ENCODE assay signal across 9 cellular contexts in the genomic region with DNA sequence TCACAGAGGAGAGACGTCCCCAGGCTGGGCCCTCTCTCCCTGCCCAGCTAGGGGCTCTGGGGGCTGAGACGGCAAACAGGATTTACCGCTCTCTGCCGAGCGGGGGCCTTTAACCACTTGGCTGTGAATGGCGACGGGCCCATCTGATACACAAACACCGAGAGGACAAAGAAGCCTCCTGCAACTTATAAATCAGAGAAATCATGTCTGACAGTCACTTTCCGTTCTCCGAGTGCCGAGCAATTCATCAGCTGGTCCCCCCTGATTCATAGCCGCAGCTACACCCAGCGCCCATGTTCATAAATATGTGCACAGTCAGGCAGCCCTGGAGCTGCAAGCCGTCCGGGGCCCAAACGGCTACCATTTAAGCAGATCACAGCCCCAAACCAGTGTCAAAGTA.
A peak's percentile ranks its signal among the peaks of the same experiment; 100 is the strongest.
DNase-seq lines count a peak whose midpoint lies in the region; ATAC-seq, FAIRE-seq and TF ChIP-seq lines count a peak whose summit lies in the region.
"Had no signal": no experiment of that assay in that cellular context is flagged by ENCODE, and none has a peak within 500 bp of the region (broad histone marks: within the 10 kb centered on the region; RNA-seq: fewer than 3 reads in every experiment).

No MANE protein-coding gene starts in this region.

- TF ChIP-seq EP300 in tibial nerve (IDR thresholded peaks at IDR 0.05), result no peak

- FAIRE-seq in astrocyte (lab: Jason Lieb, UNC), result no peak

- 10 to 18% methylated on average over 16 of the region's 16 CpGs for WGBS in tibial nerve, 2 donors

- H4K20me1 ChIP-seq in astrocyte (ENCODE audit: insufficient read depth, low read length), result no peaks in the 10 kb centered on the region

- peak overlapping the region; percentile 56 for H3K9ac ChIP-seq in astrocyte (ENCODE audit: low read length)

- peak overlapping the region; percentile 91 for H3K4me2 ChIP-seq in astrocyte (ENCODE audit: low read length)

- no peak for ATAC-seq in GM19328 (IDR thresholded peaks at IDR 0.05; ENCODE audit: unreplicated experiment)

- H3K4me1 ChIP-seq in astrocyte (ENCODE audit: insufficient read depth, low read length), result no peaks in the 10 kb centered on the region
- H3K4me1 ChIP-seq in mononuclear cell (ENCODE audit: insufficient read depth, low read length), result no peaks in the 10 kb centered on the region
- H3K4me1 ChIP-seq in tibial nerve, result peaks cover 0 to 20% (median 0%) of the 10 kb centered on the region in 4 donors

- no peak overlapping the region for H3K27ac Mint-ChIP-seq in activated CD4-positive, alpha-beta T cell treated with anti-CD3 and anti-CD28 coated beads, Interleukin-2, amount 10 ng/mL, durations not matched to agents 24 days and 14 days
- H3K27ac Mint-ChIP-seq in astrocyte (ENCODE audit: unreplicated experiment), result no peak overlapping the region

- H3K27ac ChIP-seq in astrocyte (ENCODE audit: low read depth, low read length), result no peak overlapping the region
- peak overlapping the region in 2 of 4 donors; percentile 36 to 62 for H3K27ac ChIP-seq in tibial nerve
- H3K27ac ChIP-seq: C4-2B had no signal

- H3K9me3 ChIP-seq in astrocyte (ENCODE audit: insufficient read depth, low read depth, low read length) (no peaks in the 10 kb centered on the region), mononuclear cell (ENCODE audit: low read depth, low read length) (no peaks in the 10 kb centered on the region), tibial nerve (no peaks in the 10 kb centered on the region)

- no peaks in the 10 kb centered on the region for H3K36me3 ChIP-seq in astrocyte (ENCODE audit: insufficient read depth, low read length)
- no peaks in the 10 kb centered on the region for H3K36me3 ChIP-seq in tibial nerve

- H2AFZ ChIP-seq in astrocyte (ENCODE audit: low read depth, low read length), result peak overlapping the region; percentile 70

- intact Hi-C loops in activated CD4-positive, alpha-beta T cell treated with anti-CD3 and anti-CD28 coated beads, Interleukin-2, amount 10 ng/mL, durations not matched to agents 24 days and 14 days (cut with micrococcal nuclease), result no loop called here

- H3K4me3 ChIP-seq in astrocyte (ENCODE audit: insufficient read depth, low read depth, low read length) (peak overlapping the region; percentile 49), mononuclear cell (ENCODE audit: low read length) (peak overlapping the region; percentile 27), tibial nerve (peak overlapping the region in 3 of 4 donors; percentile 25 to 43 (median 29))

- H3K9me3 Mint-ChIP-seq in activated CD4-positive, alpha-beta T cell treated with anti-CD3 and anti-CD28 coated beads, Interleukin-2, amount 10 ng/mL, durations not matched to agents 24 days and 14 days, result no peaks in the 10 kb centered on the region
- H3K9me3 Mint-ChIP-seq in astrocyte (ENCODE audit: unreplicated experiment), result no peaks in the 10 kb centered on the region

- TF ChIP-seq POLR2A in tibial nerve (IDR thresholded peaks at IDR 0.05), result no peak

- DNase-seq in activated CD4-positive, alpha-beta T cell treated with anti-CD3 and anti-CD28 coated beads, Interleukin-2, amount 10 ng/mL, durations not matched to agents 24 days and 14 days, result peak; percentile 57
- no peak for DNase-seq in activated CD4-positive, alpha-beta T cell treated with anti-CD3 and anti-CD28 coated beads for 4 hours
- DNase-seq in astrocyte (ENCODE audit: low read depth) (peak; percentile 56), tibial nerve (ENCODE audit: low spot score in 2 of 2) (peak in 1 of 2 donors; percentile 26), NCI-H345 treated with DMSO at 0.1 percent for 48 hours (lab: John Stamatoyannopoulos, UW; ENCODE audit: unreplicated experiment) (no peak), mucosa of gallbladder (ENCODE audit: low spot score) (no peak)

- no peaks in the 10 kb centered on the region for H3K27me3 ChIP-seq in astrocyte (ENCODE audit: insufficient read depth, low read length)
- no peaks in the 10 kb centered on the region for H3K27me3 ChIP-seq in mononuclear cell (ENCODE audit: insufficient read depth, low read length)
- no peaks in the 10 kb centered on the region for H3K27me3 ChIP-seq in tibial nerve

- no peaks in the 10 kb centered on the region for H3K36me3 Mint-ChIP-seq in activated CD4-positive, alpha-beta T cell treated with anti-CD3 and anti-CD28 coated beads, Interleukin-2, amount 10 ng/mL, durations not matched to agents 24 days and 14 days (ENCODE audit: low read depth)
- H3K36me3 Mint-ChIP-seq in astrocyte (ENCODE audit: low read depth, unreplicated experiment), result peaks cover 4% of the 10 kb centered on the region

- H3K27me3 Mint-ChIP-seq in activated CD4-positive, alpha-beta T cell treated with anti-CD3 and anti-CD28 coated beads, Interleukin-2, amount 10 ng/mL, durations not matched to agents 24 days and 14 days, result no peaks in the 10 kb centered on the region
- H3K27me3 Mint-ChIP-seq in astrocyte (ENCODE audit: low read depth, unreplicated experiment), result peaks cover 7% of the 10 kb centered on the region

- TF ChIP-seq CTCF in astrocyte (IDR thresholded peaks at IDR 0.05; ENCODE audit: insufficient read depth, low read depth, low read length), result no peak
- no peak for TF ChIP-seq CTCF in tibial nerve (IDR thresholded peaks at IDR 0.05)

- H3K4me1 Mint-ChIP-seq in activated CD4-positive, alpha-beta T cell treated with anti-CD3 and anti-CD28 coated beads, Interleukin-2, amount 10 ng/mL, durations not matched to agents 24 days and 14 days, result peaks cover 3% of the 10 kb centered on the region
- peaks cover 2% of the 10 kb centered on the region for H3K4me1 Mint-ChIP-seq in astrocyte (ENCODE audit: low read depth, unreplicated experiment)

- H3K4me3 Mint-ChIP-seq in activated CD4-positive, alpha-beta T cell treated with anti-CD3 and anti-CD28 coated beads, Interleukin-2, amount 10 ng/mL, durations not matched to agents 24 days and 14 days, result peak overlapping the region; percentile 62
- no peak overlapping the region for H3K4me3 Mint-ChIP-seq in astrocyte (ENCODE audit: unreplicated experiment)

- no peaks in the 10 kb centered on the region for H3K79me2 ChIP-seq in astrocyte (ENCODE audit: insufficient read depth, low read length)

Comparison
In these comparisons a context has a peak if more than half of its experiments do, and no peak if none do; other contexts are left out.
1. DNase-seq: peak in activated CD4-positive, alpha-beta T cell treated with anti-CD3 and anti-CD28 coated beads, Interleukin-2, amount 10 ng/mL, durations not matched to agents 24 days and 14 days (single experiment) and astrocyte (single experiment); none in activated CD4-positive, alpha-beta T cell treated with anti-CD3 and anti-CD28 coated beads for 4 hours (0 of 2), NCI-H345 treated with DMSO at 0.1 percent for 48 hours (single experiment) and mucosa of gallbladder (single experiment).
2. Peak in every context shown above with its lines, with median percentiles within 50 percentile points of each other: H3K4me3 ChIP-seq.